In the genomic region with DNA sequence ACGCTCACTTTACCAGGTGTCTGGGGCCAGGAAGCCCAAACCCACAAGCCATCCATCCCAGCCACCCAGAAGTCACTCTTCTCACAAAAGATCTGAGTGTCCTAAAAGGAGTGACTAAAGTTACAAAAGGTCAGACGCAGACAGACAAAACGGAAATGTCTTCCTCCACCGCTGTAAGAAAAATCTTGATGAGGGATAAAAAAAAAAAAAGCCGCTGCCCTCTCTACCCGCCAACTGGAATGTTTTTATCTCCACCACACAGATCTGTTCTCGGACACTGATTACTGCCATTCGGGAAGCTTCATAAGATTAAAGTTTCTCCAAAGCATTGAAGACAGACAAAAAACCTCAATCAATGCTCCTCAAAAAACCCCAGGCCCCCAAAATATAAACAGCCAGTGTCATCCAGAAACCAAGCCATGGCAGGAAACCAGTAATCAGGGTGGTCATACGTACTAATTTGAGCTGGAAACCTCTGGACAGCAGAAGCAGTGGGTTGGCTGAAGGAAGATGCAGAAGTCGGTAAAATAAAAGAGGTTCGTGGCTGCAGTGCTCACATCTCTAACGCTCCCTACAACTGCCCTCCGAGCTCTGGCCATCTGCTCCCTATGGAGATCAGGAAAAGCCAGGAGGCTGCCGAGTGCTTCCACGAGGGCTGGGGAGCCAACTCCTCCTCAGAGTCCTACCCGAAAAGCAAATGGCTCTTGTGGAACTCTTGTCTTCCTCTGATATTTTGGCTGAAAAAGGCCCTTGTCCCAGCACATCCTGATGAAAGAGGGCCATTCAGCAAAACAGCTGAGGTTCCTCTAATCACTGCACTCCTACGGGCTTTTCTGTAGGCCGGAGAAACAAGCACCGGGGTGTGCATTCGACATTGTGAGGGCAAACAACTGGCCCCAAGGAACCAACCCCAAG, we compare ENCODE assay signal across 9 cellular contexts. TPM values are rescaled to one million over a fixed set of nuclear protein-coding genes. Genes with fewer than 3 reads are reported as not detected.
DNase-seq lines count a peak whose midpoint lies in the region; ATAC-seq and TF ChIP-seq lines count a peak whose summit lies in the region.
"Had no signal": no experiment of that assay in that cellular context is flagged by ENCODE, and none has a peak within 500 bp of the region (broad histone marks: within the 10 kb centered on the region; RNA-seq: fewer than 3 reads in every experiment).

No MANE protein-coding gene starts in this region.

- no peak overlapping the region for H2BK5ac ChIP-seq in neuronal stem cell (ENCODE audit: low read length)

- H2AK5ac ChIP-seq in neuronal stem cell (ENCODE audit: low read depth, low read length), result no peak overlapping the region

- H2AFZ ChIP-seq in neuronal stem cell (ENCODE audit: low read length), result no peak overlapping the region

- H4K8ac ChIP-seq in neuronal stem cell (ENCODE audit: low read depth, low read length), result no peak overlapping the region

- peaks cover 59% of the 10 kb centered on the region for H4K20me1 ChIP-seq in BLaER1

- H3K9ac ChIP-seq in BLaER1, result peak overlapping the region; percentile 47
- H3K9ac ChIP-seq in neuronal stem cell (ENCODE audit: low read depth, low read length, poor library complexity), result no peak overlapping the region

- ATAC-seq in GM21825 (IDR thresholded peaks at IDR 0.05; ENCODE audit: unreplicated experiment), result no peak

- H3K23ac ChIP-seq in neuronal stem cell (ENCODE audit: low read depth, low read length, poor library complexity), result no peak overlapping the region

- TF ChIP-seq POLR2A in Peyer's patch (IDR thresholded peaks at IDR 0.05), result no peak

- H3K79me1 ChIP-seq in neuronal stem cell (ENCODE audit: low read depth, low read length), result peaks cover 2% of the 10 kb centered on the region

- peaks cover 58% of the 10 kb centered on the region for H3K4me1 ChIP-seq in BLaER1
- peaks cover 0 to 25% (median 9%) of the 10 kb centered on the region in 4 donors for H3K4me1 ChIP-seq in Peyer's patch
- H3K4me1 ChIP-seq in esophagus (ENCODE audit: control insufficient read depth in 2 of 2, insufficient read depth in 2 of 2, low read length in 1 of 2), result peaks cover 4 to 14% of the 10 kb centered on the region in 2 donors
- H3K4me1 ChIP-seq in neuronal stem cell (ENCODE audit: control insufficient read depth in 2 of 2, insufficient read depth in 1 of 2, low read depth in 1 of 2, low read length in 2 of 2), result peaks cover 21 to 29% of the 10 kb centered on the region in 2 donors

- H3K18ac ChIP-seq in neuronal stem cell (ENCODE audit: low read length), result no peak overlapping the region

- H2BK12ac ChIP-seq in neuronal stem cell (ENCODE audit: low read length), result no peak overlapping the region

- no peak overlapping the region for H2BK120ac ChIP-seq in neuronal stem cell (ENCODE audit: low read depth, low read length)

- WGBS in esophagus, 2 donors, result 63 to 66% methylated on average over 20 of the region's 20 CpGs
- no CpG with 5 or more reads among the region's 20 CpGs for WGBS in neuronal stem cell (ENCODE audit: extremely low coverage in 2 of 2, insufficient read length in 2 of 2, insufficient replicate concordance in 1 of 2), 2 donors

- no peaks in the 10 kb centered on the region for H3K9me3 ChIP-seq in BLaER1
- H3K9me3 ChIP-seq in Peyer's patch, result no peaks in the 10 kb centered on the region
- H3K9me3 ChIP-seq in esophagus (ENCODE audit: control insufficient read depth in 2 of 2, insufficient read depth in 1 of 2, low read depth in 1 of 2, low read length in 1 of 2), result peaks cover 0 to 2% of the 10 kb centered on the region in 2 donors
- no peaks in the 10 kb centered on the region for H3K9me3 ChIP-seq in neuronal stem cell (replicated peaks in 1 of 2; ENCODE audit: control insufficient read depth in 2 of 2, insufficient read depth in 1 of 2, low read depth in 1 of 2, low read length in 2 of 2)

- H3K27me3 ChIP-seq in BLaER1, result no peaks in the 10 kb centered on the region
- H3K27me3 ChIP-seq in Peyer's patch, result no peaks in the 10 kb centered on the region
- H3K27me3 ChIP-seq in esophagus (ENCODE audit: control insufficient read depth in 1 of 2, insufficient read depth in 2 of 2, low read length in 2 of 2), result no peaks in the 10 kb centered on the region
- H3K27me3 ChIP-seq in neuronal stem cell (ENCODE audit: control insufficient read depth in 3 of 3, insufficient read depth in 3 of 3, low read depth in 1 of 3, low read length in 3 of 3), result no peaks in the 10 kb centered on the region

- H3K27ac ChIP-seq in BLaER1, result peak overlapping the region; percentile 20
- H3K27ac ChIP-seq in Peyer's patch, result peak overlapping the region; percentile 63 to 84 (median 74)
- peak overlapping the region; percentile 84 to 88 for H3K27ac ChIP-seq in esophagus (ENCODE audit: low read depth in 2 of 2, low read length in 1 of 2)
- H3K27ac ChIP-seq in neuronal stem cell (replicated peaks; ENCODE audit: low read length), result peak overlapping the region; percentile 9

- no peak for TF ChIP-seq CTCF in Peyer's patch (IDR thresholded peaks at IDR 0.05)

- H4K91ac ChIP-seq in neuronal stem cell (ENCODE audit: low read depth, low read length, poor library complexity), result no peak overlapping the region

- H2BK15ac ChIP-seq in neuronal stem cell (ENCODE audit: low read length), result no peak overlapping the region

- H3K4me3 ChIP-seq in BLaER1 (0 out of 2 replicates have a peak overlapping the region, but pooled peaks have one; percentile 10), Peyer's patch (no peak overlapping the region), esophagus (ENCODE audit: low read depth in 1 of 2, low read length in 2 of 2) (no peak overlapping the region), neuronal stem cell (ENCODE audit: low read length in 2 of 2) (no peak overlapping the region)

- H3K36me3 ChIP-seq in BLaER1 (peaks cover 39% of the 10 kb centered on the region), Peyer's patch (peaks cover 0 to 10% (median 0%) of the 10 kb centered on the region in 3 donors), esophagus (ENCODE audit: control insufficient read depth in 2 of 2, insufficient read depth in 2 of 2, low read length in 1 of 2) (peaks cover 3 to 14% of the 10 kb centered on the region in 2 donors), neuronal stem cell (replicated peaks in 1 of 2; ENCODE audit: control insufficient read depth in 2 of 2, insufficient read depth in 2 of 2, low read length in 2 of 2) (peaks cover 11 to 56% of the 10 kb centered on the region in 2 donors)

- no peak overlapping the region for H3K14ac ChIP-seq in neuronal stem cell (ENCODE audit: low read length)

- H3K4ac ChIP-seq in neuronal stem cell (ENCODE audit: low read length), result no peak overlapping the region

- peak overlapping the region; percentile 82 for H3K4me2 ChIP-seq in BLaER1
- H3K4me2 ChIP-seq in neuronal stem cell (ENCODE audit: insufficient read depth, low read length, poor library complexity, severe bottlenecking), result no peak overlapping the region

- peak in 1 of 3 donors; percentile 41 for DNase-seq in Peyer's patch
- no peak for DNase-seq in neuronal stem cell (ENCODE audit: low spot score)
- no peak for DNase-seq in COR-L47 (lab: John Stamatoyannopoulos, UW)
- no peak for DNase-seq in NAMALWA (ENCODE audit: low spot score)
- no peak for DNase-seq in NCI-H2029 (lab: John Stamatoyannopoulos, UW)

RNA-seq across cellular contexts. Expression of a gene that starts 30.3 kb away (rescaled TPM):
- 10 to 100 TPM; 11.6 to 35.5 (median 23.3) TPM for total RNA-seq in Peyer's patch
- polyA plus RNA-seq in esophagus, result 1 to 10 TPM; 3.1 to 4.7 TPM
- polyA plus RNA-seq in neuronal stem cell (2013, experiment 1 of 2), result 9.8 TPM
- 9.7 TPM for polyA plus RNA-seq in neuronal stem cell (2013, experiment 2 of 2)

RNA-seq across cellular contexts. Expression of a gene that starts 52.8 kb away (rescaled TPM):
- 1 to 10 TPM in 1 of 4 donors, not detected in 3; 1.2 TPM for total RNA-seq in Peyer's patch
- not detected for polyA plus RNA-seq in esophagus
- not detected for polyA plus RNA-seq in neuronal stem cell (2013, experiment 1 of 2)
- polyA plus RNA-seq in neuronal stem cell (2013, experiment 2 of 2), result not detected
- total RNA-seq: lung microvascular endothelial cell had no signal

Comparison
In these comparisons a context has a peak if more than half of its experiments do, and no peak if none do; other contexts are left out.
1. H3K27ac ChIP-seq: peak in every context shown above with its lines; median percentile 86 in esophagus; 74 in Peyer's patch; 20 in BLaER1; 9 in neuronal stem cell.